ENCODE assay signal across 21 cellular contexts in the genomic region with DNA sequence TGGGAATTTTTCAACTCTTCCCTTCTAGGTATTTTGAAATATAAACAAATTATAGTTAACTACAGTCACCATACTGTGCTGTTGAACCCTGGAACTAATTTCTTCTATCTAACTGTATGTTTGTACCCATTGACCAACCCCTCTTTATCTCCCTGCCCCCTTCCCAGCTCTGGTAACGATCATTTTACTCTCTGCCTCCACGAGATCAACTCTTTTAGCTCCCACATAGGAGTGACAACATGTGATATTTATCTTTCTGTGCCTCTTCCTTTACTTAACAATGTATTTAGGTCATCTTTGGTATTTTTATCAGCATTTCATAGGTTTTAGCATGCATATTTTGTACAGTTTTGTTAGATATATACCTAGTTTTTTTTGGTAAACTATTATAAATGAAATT.
"Had no signal": no experiment of that assay in that cellular context is flagged by ENCODE, and none has a peak within 500 bp of the region (broad histone marks: within the 10 kb centered on the region; RNA-seq: fewer than 3 reads in every experiment).

No MANE protein-coding gene starts in this region.

- ATAC-seq: esophagus mucosa, heart right ventricle, left lung, lower lobe of right lung, pancreas, psoas muscle had no signal

- H3K4me3 Mint-ChIP-seq: activated naive CD8-positive, alpha-beta T cell treated with anti-CD3 and anti-CD28 coated beads, Interleukin-2, amount 10 ng/mL, durations not matched to agents 7 days and 5 days; brain; neural crest cell had no signal

- DNase-seq: activated CD4-positive, alpha-beta T cell treated with anti-CD3 and anti-CD28 coated beads for 4 hours; activated CD4-positive, alpha-beta T cell treated with anti-CD3 and anti-CD28 coated beads, Interleukin-2, amount 50 U/mL, for 4 hours; activated CD8-positive, alpha-beta memory T cell treated with anti-CD3 and anti-CD28 coated beads for 24 hours; activated effector memory CD4-positive, alpha-beta T cell treated with Interleukin-2 at 50 U/mL for 16 hours; activated naive CD4-positive, alpha-beta T cell treated with Interleukin-2 at 50 U/mL for 16 hours; activated naive CD8-positive, alpha-beta T cell treated with anti-CD3 and anti-CD28 coated beads, Interleukin-2, amount 10 ng/mL, durations not matched to agents 7 days and 5 days; dorsolateral prefrontal cortex; foreskin fibroblast; heart right ventricle; left lung; lower lobe of right lung; nucleus accumbens; pancreas; psoas muscle; stimulated activated CD4-positive, alpha-beta T cell treated with anti-CD3 and anti-CD28 coated beads, Interleukin-15, amount 100 ng/mL, for 24 hours; stimulated activated CD4-positive, alpha-beta T cell treated with anti-CD3 and anti-CD28 coated beads, Interleukin-2, amount 100 ng/mL, for 24 hours; stimulated activated naive CD4-positive, alpha-beta T cell; T-helper 2 cell had no signal

- H3K27me3 Mint-ChIP-seq: activated naive CD8-positive, alpha-beta T cell treated with anti-CD3 and anti-CD28 coated beads, Interleukin-2, amount 10 ng/mL, durations not matched to agents 7 days and 5 days; brain had no signal

- H3K4me1 Mint-ChIP-seq: neural crest cell had no signal

- H3K27ac Mint-ChIP-seq: activated naive CD8-positive, alpha-beta T cell treated with anti-CD3 and anti-CD28 coated beads, Interleukin-2, amount 10 ng/mL, durations not matched to agents 7 days and 5 days had no signal

- H3K9me3 Mint-ChIP-seq: activated naive CD8-positive, alpha-beta T cell treated with anti-CD3 and anti-CD28 coated beads, Interleukin-2, amount 10 ng/mL, durations not matched to agents 7 days and 5 days; neural crest cell had no signal
